In the genomic region with DNA sequence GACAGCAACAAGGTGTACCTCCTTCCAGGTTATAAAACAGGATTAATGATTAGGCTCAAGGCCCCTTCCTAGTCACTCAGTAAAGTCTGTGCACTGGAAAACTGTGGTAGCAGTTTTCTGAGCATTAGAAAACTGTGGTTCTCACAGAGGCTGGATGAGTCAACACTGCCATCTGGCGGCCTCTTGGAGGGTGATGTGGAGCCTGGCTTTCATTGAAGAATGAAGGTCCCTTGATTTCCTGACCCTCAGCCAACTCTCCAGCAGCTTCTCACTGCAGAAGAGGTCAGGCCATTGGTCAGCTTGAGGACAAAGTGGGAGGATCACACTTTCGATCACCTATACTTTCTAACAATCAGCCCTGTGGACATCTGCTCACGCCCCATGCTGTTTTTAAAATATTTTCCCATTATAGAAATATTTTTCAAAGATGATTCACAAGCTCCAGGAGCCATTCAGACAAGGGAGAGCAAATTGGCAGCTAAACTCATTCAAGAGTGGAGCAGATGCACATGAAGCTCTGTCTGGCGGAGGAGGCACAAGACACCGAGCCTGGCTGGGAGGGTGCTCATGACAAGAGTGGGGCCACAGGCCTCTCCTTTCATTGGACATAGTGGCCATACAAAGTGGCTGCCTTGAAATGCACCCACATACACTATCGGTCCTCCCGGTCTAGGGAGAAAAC, we compare ENCODE assay signal across 8 cellular contexts. TPM values are rescaled to one million over a fixed set of nuclear protein-coding genes. Genes with fewer than 3 reads are reported as not detected.
A peak's percentile ranks its signal among the peaks of the same experiment; 100 is the strongest.
DNase-seq lines count a peak whose midpoint lies in the region; ATAC-seq and TF ChIP-seq lines count a peak whose summit lies in the region.

No MANE protein-coding gene starts in this region.

- no peak for TF ChIP-seq POLR2A in prostate gland (IDR thresholded peaks at IDR 0.05)

- H3K9me3 ChIP-seq in SK-N-SH, result no peaks in the 10 kb centered on the region
- no peaks in the 10 kb centered on the region for H3K9me3 ChIP-seq in prostate gland

- WGBS in SK-N-SH (ENCODE audit: low lambda C conversion rate), result 38% methylated on average over 6 of the region's 7 CpGs
- WGBS in prostate gland, result 56% methylated on average over 7 of the region's 7 CpGs

- no peak overlapping the region for H3K9ac ChIP-seq in SK-N-SH

- CTCF ChIA-PET in SK-N-SH (lab: Yijun Ruan, JAX), result interaction anchor here (0.6 to 9.9 kb wide), 39 partner anchors 10 to 1574 kb away, joined by 3 to 110 read pairs (median 4); no protein-coding TSS in a partner anchor

- H3K4me2 ChIP-seq in SK-N-SH, result peak overlapping the region; percentile 15; the same call in 1 of the 2 replicates

- DNase-seq in Daoy (ENCODE audit: low read depth), result peak; percentile 81
- peak; percentile 79 for DNase-seq in M059J (ENCODE audit: low read depth)
- DNase-seq in SK-N-SH, result peak; percentile 70
- peak; percentile 61 for DNase-seq in activated naive CD4-positive, alpha-beta T cell treated with anti-CD3 and anti-CD28 coated beads, Interleukin-2, amount 50 U/mL, for 16 hours
- DNase-seq in Right ventricle myocardium inferior (ENCODE audit: missing footprints), result peak; percentile 79
- DNase-seq in prostate gland (ENCODE audit: low spot score), result peak; percentile 70

- peak; percentile 98 for TF ChIP-seq RAD21 in SK-N-SH (IDR thresholded peaks at IDR 0.05; ENCODE audit: low read length)

- peaks cover 9% of the 10 kb centered on the region for H3F3A ChIP-seq in SK-N-SH (replicated peaks; ENCODE audit: insufficient read depth)

- H3K79me2 ChIP-seq in SK-N-SH (ENCODE audit: insufficient read depth), result no peaks in the 10 kb centered on the region

- TF ChIP-seq CTCF in SK-N-SH (IDR thresholded peaks at IDR 0.05) (peak; percentile 95), prostate gland (IDR thresholded peaks at IDR 0.05) (peak; percentile 64 to 82 (median 78))

- no peaks in the 10 kb centered on the region; the same call in 1 of the 2 replicates for H4K20me1 ChIP-seq in SK-N-SH (ENCODE audit: insufficient read depth)

- H3K4me3 ChIP-seq in SK-N-SH (ENCODE audit: low read depth in 2 of 2, low read length in 1 of 2), result no peak overlapping the region; a peak in 1 of 4 replicates
- no peak overlapping the region for H3K4me3 ChIP-seq in prostate gland

- intact Hi-C loops in Right ventricle myocardium inferior (cut with DNase I) (loop anchor here (1.0 to 10.0 kb wide), 5 partner anchors 238 to 1575 kb away; a partner anchor contains a TSS), prostate gland (cut with DNase I) (loop anchor here (2.0 to 10.0 kb wide), 2 partner anchors 225 to 699 kb away; a partner anchor contains a TSS)

- H3K9me2 ChIP-seq in SK-N-SH, result no peaks in the 10 kb centered on the region

- H3K27me3 ChIP-seq in SK-N-SH (ENCODE audit: insufficient read depth) (no peaks in the 10 kb centered on the region), prostate gland (replicated peaks; ENCODE audit: insufficient read depth) (no peaks in the 10 kb centered on the region)

- peak overlapping the region in 1 of 2 experiments; percentile 28; a peak in 2 of 4 replicates for H3K27ac ChIP-seq in SK-N-SH (ENCODE audit: low read depth in 2 of 2, low read length in 1 of 2)
- no peak overlapping the region for H3K27ac ChIP-seq in prostate gland

- ATAC-seq in GM21786 (IDR thresholded peaks at IDR 0.05; ENCODE audit: unreplicated experiment) (peak; percentile 83), Right ventricle myocardium inferior (peak; percentile 81), GM19455 (IDR thresholded peaks at IDR 0.05; ENCODE audit: unreplicated experiment) (no peak)

- peaks cover 0 to 2% of the 10 kb centered on the region in 2 experiments; a peak in 1 of 4 replicates for H3K4me1 ChIP-seq in SK-N-SH (ENCODE audit: control insufficient read depth in 1 of 2, insufficient read depth in 2 of 2, low read depth in 1 of 2, low read length in 1 of 2)
- H3K4me1 ChIP-seq in prostate gland (replicated peaks), result no peaks in the 10 kb centered on the region

- POLR2A ChIA-PET in SK-N-SH (lab: Yijun Ruan, JAX), result no interaction called here

- TF ChIP-seq EP300 in SK-N-SH (IDR thresholded peaks at IDR 0.05; ENCODE audit: borderline replicate concordance in 1 of 2, low read depth in 1 of 2, low read length in 1 of 2), result no peak

- peaks cover 19 to 25% of the 10 kb centered on the region in 2 experiments for H3K36me3 ChIP-seq in SK-N-SH (replicated peaks in 1 of 2; ENCODE audit: control insufficient read depth in 1 of 2, insufficient read depth in 2 of 2, low read length in 1 of 2)
- no peaks in the 10 kb centered on the region for H3K36me3 ChIP-seq in prostate gland

- no peak overlapping the region for H2AFZ ChIP-seq in SK-N-SH (ENCODE audit: low read depth)

TF ChIP-seq in SK-N-SH, 30 proteins besides CTCF, POLR2A, EP300 and RAD21:
- TF ChIP-seq CHD2 (IDR thresholded peaks at IDR 0.05; ENCODE audit: low read length, partially characterized antibody) (peak; percentile 15), NRF1 (IDR thresholded peaks at IDR 0.05; ENCODE audit: low read depth, low read length) (peak; percentile 10; the same call in 1 of the 2 replicates), SMC3 (IDR thresholded peaks at IDR 0.05; ENCODE audit: low read depth, low read length) (peak; percentile 89), RFX5 (IDR thresholded peaks at IDR 0.05; ENCODE audit: low read length) (peak; percentile 35; the same call in 1 of the 2 replicates)
- TF ChIP-seq, protein P1, sequence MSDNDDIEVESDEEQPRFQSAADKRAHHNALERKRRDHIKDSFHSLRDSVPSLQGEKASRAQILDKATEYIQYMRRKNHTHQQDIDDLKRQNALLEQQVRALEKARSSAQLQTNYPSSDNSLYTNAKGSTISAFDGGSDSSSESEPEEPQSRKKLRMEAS (IDR thresholded peaks at IDR 0.05; ENCODE audit: low read depth), result no peak

RNA-seq across cellular contexts. Expression of a gene that starts 23.1 kb away (rescaled TPM):
- 973 and 1,091 TPM in 2 replicates for total RNA-seq in Daoy (2014; rRNA removed; shearing (Covaris generic))
- total RNA-seq in M059J (2014; rRNA removed; shearing (Covaris generic)), result 834 and 922 TPM in 2 replicates
- 546 and 588 TPM in 2 replicates for polyA plus RNA-seq in SK-N-SH (2012; rRNA removed)
- polyA plus RNA-seq in SK-N-SH (2012; cell fraction: cytosol; rRNA removed), result 606 and 697 TPM in 2 replicates
- 255 and 311 TPM in 2 replicates for polyA plus RNA-seq in SK-N-SH (2012; cell fraction: nucleus; rRNA removed)
- total RNA-seq in Right ventricle myocardium inferior, result 152 TPM
- total RNA-seq in prostate gland, result 100 to 1,000 TPM; 188 to 234 TPM

RNA-seq across cellular contexts. Expression of a gene that starts 24.2 kb away (rescaled TPM):
- total RNA-seq in Daoy (2014; rRNA removed; shearing (Covaris generic)), result 27.7 and 36.7 TPM in 2 replicates
- total RNA-seq in M059J (2014; rRNA removed; shearing (Covaris generic)), result 22.9 and 24.5 TPM in 2 replicates
- polyA plus RNA-seq in SK-N-SH (2012; rRNA removed), result 45.5 and 54.6 TPM in 2 replicates
- polyA plus RNA-seq in SK-N-SH (2012; cell fraction: cytosol; rRNA removed), result 20.6 and 25.9 TPM in 2 replicates
- 30.0 and 57.8 TPM in 2 replicates for polyA plus RNA-seq in SK-N-SH (2012; cell fraction: nucleus; rRNA removed)
- total RNA-seq in Right ventricle myocardium inferior, result 8.7 TPM
- 10 to 100 TPM; 19.6 to 36.9 TPM for total RNA-seq in prostate gland

RNA-seq across cellular contexts. Expression of a gene that starts 54.5 kb away (rescaled TPM):
- total RNA-seq in Daoy (2014; rRNA removed; shearing (Covaris generic)), result 318 and 381 TPM in 2 replicates
- 114 and 126 TPM in 2 replicates for total RNA-seq in M059J (2014; rRNA removed; shearing (Covaris generic))
- 82.1 and 107 TPM in 2 replicates for polyA plus RNA-seq in SK-N-SH (2012; rRNA removed)
- polyA plus RNA-seq in SK-N-SH (2012; cell fraction: cytosol; rRNA removed), result 103 and 115 TPM in 2 replicates
- 78.1 and 119 TPM in 2 replicates for polyA plus RNA-seq in SK-N-SH (2012; cell fraction: nucleus; rRNA removed)
- 28.1 TPM for total RNA-seq in Right ventricle myocardium inferior
- total RNA-seq in prostate gland, result 100 to 1,000 TPM in 1 of 2 donors, 10 to 100 TPM in 1; 99.9 to 110 TPM
